ENCODE assay signal across 22 cellular contexts in genomic region chr10:79308016-79308415, GRCh38.
"Had no signal": no experiment of that assay in that cellular context is flagged by ENCODE, and none has a peak within 500 bp of the region (broad histone marks: within the 10 kb centered on the region; RNA-seq: fewer than 3 reads in every experiment).

No MANE protein-coding gene starts in this region.

- H3K4me1 Mint-ChIP-seq: activated B cell treated with CpG ODN at 0.5 μM for 24 hours; mesothelial cell of epicardium; stimulated activated memory B cell treated with anti-CD40 and anti-IgM and Interleukin-4, amounts not matched to agents 10 μg/mL and 1 μg/mL and 100 μg/mL, for 72 hours had no signal

- H3K4me3 Mint-ChIP-seq: activated B cell treated with CpG ODN at 0.5 μM for 24 hours; activated CD4-positive, alpha-beta memory T cell treated with anti-CD3 and anti-CD28 coated beads, Interleukin-2, amount 10 ng/mL, durations not matched to agents 7 days and 5 days; mesothelial cell of epicardium; stimulated activated memory B cell treated with anti-CD40 and anti-IgM and Interleukin-4, amounts not matched to agents 10 μg/mL and 1 μg/mL and 100 μg/mL, for 72 hours had no signal

- DNase-seq: activated B cell treated with CpG ODN at 0.5 μM for 24 hours; activated CD4-positive, alpha-beta memory T cell treated with anti-CD3 and anti-CD28 coated beads, Interleukin-2, amount 10 ng/mL, durations not matched to agents 7 days and 5 days; activated CD4-positive, alpha-beta T cell treated with anti-CD3 and anti-CD28 coated beads for 48 hours; activated CD8-positive, alpha-beta memory T cell treated with anti-CD3 and anti-CD28 coated beads, Interleukin-2, amount 50 U/mL, for 4 hours; activated effector memory CD4-positive, alpha-beta T cell treated with anti-CD3 and anti-CD28 coated beads, Interleukin-2, amount 50 U/mL, for 16 hours; activated T-cell treated with anti-CD3 and anti-CD28 coated beads, Interleukin-2, amount 50 U/mL, for 48 hours; caudate nucleus; cortex of kidney; effector CD4-positive, alpha-beta T cell; esophagus squamous epithelium; left colon; small intestine; stimulated activated CD4-positive, alpha-beta T cell treated with anti-CD3 and anti-CD28 coated beads, Interleukin-4, amount 100 ng/mL, for 24 hours; substantia nigra; tibial artery had no signal

- H3K27me3 ChIP-seq: esophagus squamous epithelium, right lobe of liver, tibial artery had no signal

- ATAC-seq: activated naive CD4-positive, alpha-beta T cell treated with anti-CD3 and anti-CD28 coated beads, Interleukin-2, amount 50 U/mL, for 72 hours; left colon; psoas muscle; right lobe of liver; stimulated activated memory B cell treated with anti-CD40 and anti-IgM and Interleukin-4, amounts not matched to agents 10 μg/mL and 1 μg/mL and 100 μg/mL, for 72 hours had no signal

- H3K9me3 Mint-ChIP-seq: activated B cell treated with CpG ODN at 0.5 μM for 24 hours; activated CD4-positive, alpha-beta memory T cell treated with anti-CD3 and anti-CD28 coated beads, Interleukin-2, amount 10 ng/mL, durations not matched to agents 7 days and 5 days; activated naive CD4-positive, alpha-beta T cell treated with anti-CD3 and anti-CD28 coated beads, Interleukin-2, amount 50 U/mL, for 72 hours; mesothelial cell of epicardium; stimulated activated memory B cell treated with anti-CD40 and anti-IgM and Interleukin-4, amounts not matched to agents 10 μg/mL and 1 μg/mL and 100 μg/mL, for 72 hours had no signal

- FAIRE-seq: endothelial cell of umbilical vein, small intestine had no signal

- H3K9me2 ChIP-seq: SK-N-SH had no signal

- H3K27ac ChIP-seq: esophagus squamous epithelium, psoas muscle, right lobe of liver, tibial artery had no signal

- H3K4me2 ChIP-seq: SK-N-SH had no signal

- H3K9ac ChIP-seq: SK-N-SH had no signal

- H3K4me1 ChIP-seq: esophagus squamous epithelium, psoas muscle, right lobe of liver, tibial artery had no signal

- H3K9me3 ChIP-seq: esophagus squamous epithelium, psoas muscle, right lobe of liver, SK-N-SH, tibial artery had no signal

- H3K4me3 ChIP-seq: esophagus squamous epithelium, psoas muscle, right lobe of liver, tibial artery had no signal

- H3K27ac Mint-ChIP-seq: activated B cell treated with CpG ODN at 0.5 μM for 24 hours; activated CD4-positive, alpha-beta memory T cell treated with anti-CD3 and anti-CD28 coated beads, Interleukin-2, amount 10 ng/mL, durations not matched to agents 7 days and 5 days; mesothelial cell of epicardium; stimulated activated memory B cell treated with anti-CD40 and anti-IgM and Interleukin-4, amounts not matched to agents 10 μg/mL and 1 μg/mL and 100 μg/mL, for 72 hours had no signal

- H3K27me3 Mint-ChIP-seq: activated B cell treated with CpG ODN at 0.5 μM for 24 hours; activated CD4-positive, alpha-beta memory T cell treated with anti-CD3 and anti-CD28 coated beads, Interleukin-2, amount 10 ng/mL, durations not matched to agents 7 days and 5 days; stimulated activated memory B cell treated with anti-CD40 and anti-IgM and Interleukin-4, amounts not matched to agents 10 μg/mL and 1 μg/mL and 100 μg/mL, for 72 hours had no signal
